28 cellular contexts compared by ENCODE assay signal in genomic region chr2:17930773-17931172, GRCh38.
"Had no signal": no experiment of that assay in that cellular context is flagged by ENCODE, and none has a peak within 500 bp of the region (broad histone marks: within the 10 kb centered on the region; RNA-seq: fewer than 3 reads in every experiment).

No MANE protein-coding gene starts in this region.

- H3K36me3 Mint-ChIP-seq: stimulated activated effector memory CD8-positive, alpha-beta T cell treated with anti-CD3 and anti-CD28 coated beads, Interleukin-12 subunit alpha, Interleukin-12 subunit beta, amount 100 ng/mL, for 72 hours; stimulated activated memory B cell treated with anti-CD40 and anti-IgM and Interleukin-4, amounts not matched to agents 10 μg/mL and 1 μg/mL and 100 μg/mL, for 72 hours; type B pancreatic cell had no signal

- H3K27me3 Mint-ChIP-seq: stimulated activated naive CD8-positive, alpha-beta T cell treated with anti-CD3 and anti-CD28 coated beads, Interleukin-15, Interleukin-2, amounts not matched to agents 100 ng/mL and 50 ng/mL, for 24 hours; type B pancreatic cell had no signal

- H3K36me3 ChIP-seq: uterus, vagina had no signal

- H3K4me3 Mint-ChIP-seq: stimulated activated effector memory CD8-positive, alpha-beta T cell treated with anti-CD3 and anti-CD28 coated beads, Interleukin-12 subunit alpha, Interleukin-12 subunit beta, amount 100 ng/mL, for 72 hours; stimulated activated memory B cell treated with anti-CD40 and anti-IgM and Interleukin-4, amounts not matched to agents 10 μg/mL and 1 μg/mL and 100 μg/mL, for 72 hours; stimulated activated naive B cell treated with anti-CD40 and anti-IgM and Interleukin-4, amounts not matched to agents 10 μg/mL and 1 μg/mL and 100 μg/mL, for 72 hours; stimulated activated naive CD8-positive, alpha-beta T cell treated with anti-CD3 and anti-CD28 coated beads, Interleukin-15, amount 100 ng/mL, for 72 hours; stimulated activated naive CD8-positive, alpha-beta T cell treated with anti-CD3 and anti-CD28 coated beads, Interleukin-15, Interleukin-2, amounts not matched to agents 100 ng/mL and 50 ng/mL, for 24 hours; type B pancreatic cell had no signal

- DNase-seq: stimulated activated CD4-positive, alpha-beta T cell treated with anti-CD3 and anti-CD28 coated beads, Interleukin-2, amount 100 ng/mL, for 48 hours; stimulated activated CD4-positive, alpha-beta T cell treated with anti-CD3 and anti-CD28 coated beads, Interleukin-4, amount 100 ng/mL, for 1 hour; stimulated activated CD4-positive, alpha-beta T cell treated with anti-CD3 and anti-CD28 coated beads, Interleukin-4, amount 100 ng/mL, for 24 hours; stimulated activated CD4-positive, alpha-beta T cell treated with anti-CD3 and anti-CD28 coated beads, Interleukin-4, amount 100 ng/mL, for 4 hours; stimulated activated CD8-positive, alpha-beta memory T cell treated with anti-CD3 and anti-CD28 coated beads, Interleukin-4, amount 100 ng/mL, for 48 hours; stimulated activated naive B cell treated with anti-CD40 and anti-IgM and Interleukin-4, amounts not matched to agents 10 μg/mL and 1 μg/mL and 100 μg/mL, for 72 hours; stimulated activated naive CD4-positive, alpha-beta T cell; stimulated activated naive CD4-positive, alpha-beta T cell treated with Interleukin-2 at 50 U/mL for 16 hours; stimulated activated naive CD8-positive, alpha-beta T cell treated with anti-CD3 and anti-CD28 coated beads, Interleukin-15, amount 100 ng/mL, for 72 hours; stimulated activated naive CD8-positive, alpha-beta T cell treated with anti-CD3 and anti-CD28 coated beads, Interleukin-15, Interleukin-2, amounts not matched to agents 100 U/mL and 50 U/mL, for 24 hours; stomach; substantia nigra; testis; thyroid gland; tibial artery; transverse colon; trophoblast cell; upper lobe of right lung; uterus had no signal

- H3K4me1 ChIP-seq: suprapubic skin, testis, thyroid gland, tibial nerve, transverse colon, uterus, vagina had no signal

- H3K4me3 ChIP-seq: stomach, suprapubic skin, testis, thoracic aorta, thyroid gland, tibial artery, tibial nerve, transverse colon, upper lobe of left lung, upper lobe of right lung, uterus, vagina had no signal

- H3K4me1 Mint-ChIP-seq: stimulated activated effector memory CD8-positive, alpha-beta T cell treated with anti-CD3 and anti-CD28 coated beads, Interleukin-12 subunit alpha, Interleukin-12 subunit beta, amount 100 ng/mL, for 72 hours; stimulated activated memory B cell treated with anti-CD40 and anti-IgM and Interleukin-4, amounts not matched to agents 10 μg/mL and 1 μg/mL and 100 μg/mL, for 72 hours; stimulated activated naive B cell treated with anti-CD40 and anti-IgM and Interleukin-4, amounts not matched to agents 10 μg/mL and 1 μg/mL and 100 μg/mL, for 72 hours; stimulated activated naive CD8-positive, alpha-beta T cell treated with anti-CD3 and anti-CD28 coated beads, Interleukin-15, amount 100 ng/mL, for 72 hours had no signal

- H3K27ac ChIP-seq: stomach, suprapubic skin, testis, thoracic aorta, thyroid gland, tibial artery, tibial nerve, transverse colon, upper lobe of left lung, upper lobe of right lung, uterus, vagina had no signal

- ATAC-seq: stimulated activated effector memory CD8-positive, alpha-beta T cell treated with anti-CD3 and anti-CD28 coated beads, Interleukin-12 subunit alpha, Interleukin-12 subunit beta, amount 100 ng/mL, for 72 hours; stimulated activated memory B cell treated with anti-CD40 and anti-IgM and Interleukin-4, amounts not matched to agents 10 μg/mL and 1 μg/mL and 100 μg/mL, for 72 hours; stimulated activated naive B cell treated with anti-CD40 and anti-IgM and Interleukin-4, amounts not matched to agents 10 μg/mL and 1 μg/mL and 100 μg/mL, for 72 hours; stimulated activated naive CD8-positive, alpha-beta T cell treated with anti-CD3 and anti-CD28 coated beads, Interleukin-15, amount 100 ng/mL, for 72 hours; stimulated activated naive CD8-positive, alpha-beta T cell treated with anti-CD3 and anti-CD28 coated beads, Interleukin-15, Interleukin-2, amounts not matched to agents 100 U/mL and 50 U/mL, for 24 hours; upper lobe of right lung had no signal

- H3K9me3 Mint-ChIP-seq: stimulated activated effector memory CD8-positive, alpha-beta T cell treated with anti-CD3 and anti-CD28 coated beads, Interleukin-12 subunit alpha, Interleukin-12 subunit beta, amount 100 ng/mL, for 72 hours; type B pancreatic cell had no signal

- H3K27ac Mint-ChIP-seq: stimulated activated effector memory CD8-positive, alpha-beta T cell treated with anti-CD3 and anti-CD28 coated beads, Interleukin-12 subunit alpha, Interleukin-12 subunit beta, amount 100 ng/mL, for 72 hours; stimulated activated memory B cell treated with anti-CD40 and anti-IgM and Interleukin-4, amounts not matched to agents 10 μg/mL and 1 μg/mL and 100 μg/mL, for 72 hours; stimulated activated naive B cell treated with anti-CD40 and anti-IgM and Interleukin-4, amounts not matched to agents 10 μg/mL and 1 μg/mL and 100 μg/mL, for 72 hours; stimulated activated naive CD8-positive, alpha-beta T cell treated with anti-CD3 and anti-CD28 coated beads, Interleukin-15, amount 100 ng/mL, for 72 hours; stimulated activated naive CD8-positive, alpha-beta T cell treated with anti-CD3 and anti-CD28 coated beads, Interleukin-15, Interleukin-2, amounts not matched to agents 100 ng/mL and 50 ng/mL, for 24 hours; type B pancreatic cell had no signal

- H3K27me3 ChIP-seq: stomach, suprapubic skin, testis, thyroid gland, tibial artery, tibial nerve, transverse colon, upper lobe of left lung, upper lobe of right lung, uterus, vagina had no signal

- H3K9me3 ChIP-seq: suprapubic skin, testis, thoracic aorta, thyroid gland, tibial artery, tibial nerve, transverse colon, upper lobe of left lung, upper lobe of right lung, uterus, vagina had no signal
